ENCODE assay signal across 25 cellular contexts in genomic region chr12:30909721-30910350, GRCh38. TPM values are rescaled to one million over a fixed set of nuclear protein-coding genes. Genes with fewer than 3 reads are reported as not detected.
A peak's percentile ranks its signal among the peaks of the same experiment; 100 is the strongest.
DNase-seq lines count a peak whose midpoint lies in the region; ATAC-seq and TF ChIP-seq lines count a peak whose summit lies in the region.
"Had no signal": no experiment of that assay in that cellular context is flagged by ENCODE, and none has a peak within 500 bp of the region (broad histone marks: within the 10 kb centered on the region; RNA-seq: fewer than 3 reads in every experiment).

No MANE protein-coding gene starts in this region.

- peak overlapping the region; percentile 27 for H4K8ac ChIP-seq in mesenchymal stem cell (ENCODE audit: low read length)

- peak; percentile 11 for DNase-seq in HCEC 1CT
- peak; percentile 41 for DNase-seq in astrocyte of the spinal cord (ENCODE audit: low read depth, low spot score)
- DNase-seq in mesenchymal stem cell: no peak
- DNase-seq in stimulated activated effector memory CD8-positive, alpha-beta T cell treated with anti-CD3 and anti-CD28 coated beads, Interleukin-12 subunit alpha, Interleukin-12 subunit beta, amount 100 ng/mL, for 72 hours (ENCODE audit: low spot score in 2 of 2): no peak
- no peak for DNase-seq in RKO (ENCODE audit: low spot score)
- no peak for DNase-seq in posterior cingulate gyrus
- no peak for DNase-seq in aorta
- no peak for DNase-seq in effector CD8-positive, alpha-beta T cell (lab: John Stamatoyannopoulos, UW)
- DNase-seq: activated CD4-positive, alpha-beta T cell treated with anti-CD3 and anti-CD28 coated beads, Interleukin-2, amount 10 ng/mL, durations not matched to agents 24 days and 14 days; activated naive CD4-positive, alpha-beta T cell treated with anti-CD3 and anti-CD28 coated beads, Interleukin-2, amount 10 ng/mL, durations not matched to agents 7 days and 5 days; amygdala; C1 segment of cervical spinal cord; Calu3; caudate nucleus; heart left ventricle; left ventricle myocardium superior; NCI-H1092 treated with DMSO at 0.1 percent for 48 hours; NCI-H1930; NCI-H2227 treated with DMSO at 0.1 percent for 48 hours; NCI-H748 treated with DMSO at 0.1 percent for 48 hours had no signal

- no peak overlapping the region for H2BK15ac ChIP-seq in mesenchymal stem cell (ENCODE audit: low read depth, poor library complexity, severe bottlenecking)

- ATAC-seq in stimulated activated effector memory CD8-positive, alpha-beta T cell treated with anti-CD3 and anti-CD28 coated beads, Interleukin-12 subunit alpha, Interleukin-12 subunit beta, amount 100 ng/mL, for 72 hours: peak; percentile 20
- ATAC-seq in aorta (ENCODE audit: low FRiP score): no peak
- ATAC-seq: GM12878 had no signal

- H3K4ac ChIP-seq in mesenchymal stem cell (ENCODE audit: low read depth in 1 of 2, low read length in 2 of 2): no peak overlapping the region

- H3K27ac ChIP-seq in mesenchymal stem cell (ENCODE audit: low read length, poor library complexity, severe bottlenecking) (no peak overlapping the region), aorta (ENCODE audit: low read depth in 1 of 2, low read length in 2 of 2) (no peak overlapping the region)
- H3K27ac ChIP-seq: RWPE1 had no signal

- TF ChIP-seq CTCF in astrocyte of the spinal cord (IDR thresholded peaks at IDR 0.05; ENCODE audit: low read depth, low read length): no peak

- no peaks in the 10 kb centered on the region for H3K4me1 Mint-ChIP-seq in stimulated activated effector memory CD8-positive, alpha-beta T cell treated with anti-CD3 and anti-CD28 coated beads, Interleukin-12 subunit alpha, Interleukin-12 subunit beta, amount 100 ng/mL, for 72 hours
- H3K4me1 Mint-ChIP-seq: activated CD4-positive, alpha-beta T cell treated with anti-CD3 and anti-CD28 coated beads, Interleukin-2, amount 10 ng/mL, durations not matched to agents 24 days and 14 days; activated naive CD4-positive, alpha-beta T cell treated with anti-CD3 and anti-CD28 coated beads, Interleukin-2, amount 10 ng/mL, durations not matched to agents 7 days and 5 days had no signal

- in situ Hi-C loops in astrocyte of the spinal cord (cut with HindIII; ENCODE audit: low sequenced_read_pairs): no loop called here

- H2BK12ac ChIP-seq in mesenchymal stem cell (ENCODE audit: low read length in 2 of 2): no peak overlapping the region

- no peak overlapping the region for H3K27ac Mint-ChIP-seq in stimulated activated effector memory CD8-positive, alpha-beta T cell treated with anti-CD3 and anti-CD28 coated beads, Interleukin-12 subunit alpha, Interleukin-12 subunit beta, amount 100 ng/mL, for 72 hours
- H3K27ac Mint-ChIP-seq: activated CD4-positive, alpha-beta T cell treated with anti-CD3 and anti-CD28 coated beads, Interleukin-2, amount 10 ng/mL, durations not matched to agents 24 days and 14 days; activated naive CD4-positive, alpha-beta T cell treated with anti-CD3 and anti-CD28 coated beads, Interleukin-2, amount 10 ng/mL, durations not matched to agents 7 days and 5 days; activated T-helper 1 cell treated with anti-CD3 and anti-CD28 coated beads, Interleukin-12 subunit alpha, Interleukin-12 subunit beta, Interleukin-2, Interleukin-4 antibody, amounts not matched to agents 30 ng/mL and 10 ng/mL and 1 ng/mL, durations not matched to agents 14 hours and 24 hours and 36 hours; T-helper 2 cell treated with Interferon-gamma antibody and Interleukin-4, amounts not matched to agents 5 μg/mL and 100 μg/mL, for 36 hours had no signal

- WGBS in mesenchymal stem cell: 70% methylated on average over 2 of the region's 3 CpGs
- 62 to 66% methylated on average over 3 of the region's 3 CpGs for WGBS in aorta, 2 donors

- no peak overlapping the region for H3K4me3 ChIP-seq in astrocyte of the spinal cord (ENCODE audit: low read depth, low read length)
- H3K4me3 ChIP-seq in mesenchymal stem cell (ENCODE audit: insufficient read depth in 1 of 2, low read depth in 1 of 2, low read length in 2 of 2): peak overlapping the region in 1 of 2 experiments; percentile 50
- H3K4me3 ChIP-seq in aorta (ENCODE audit: low read length in 2 of 2): no peak overlapping the region
- H3K4me3 ChIP-seq: GM12878, HAP-1, heart left ventricle had no signal

- no peak overlapping the region for H2BK5ac ChIP-seq in mesenchymal stem cell (ENCODE audit: low read depth, low read length, poor library complexity, severe bottlenecking)

- no peak overlapping the region for H2BK120ac ChIP-seq in mesenchymal stem cell (ENCODE audit: low read depth, low read length)

- H2AFZ ChIP-seq in mesenchymal stem cell (ENCODE audit: low read depth, low read length): no peak overlapping the region

- H3K4me3 Mint-ChIP-seq in stimulated activated effector memory CD8-positive, alpha-beta T cell treated with anti-CD3 and anti-CD28 coated beads, Interleukin-12 subunit alpha, Interleukin-12 subunit beta, amount 100 ng/mL, for 72 hours: no peak overlapping the region
- H3K4me3 Mint-ChIP-seq: activated CD4-positive, alpha-beta T cell treated with anti-CD3 and anti-CD28 coated beads, Interleukin-2, amount 10 ng/mL, durations not matched to agents 24 days and 14 days; activated naive CD4-positive, alpha-beta T cell treated with anti-CD3 and anti-CD28 coated beads, Interleukin-2, amount 10 ng/mL, durations not matched to agents 7 days and 5 days; activated T-helper 1 cell treated with anti-CD3 and anti-CD28 coated beads, Interleukin-12 subunit alpha, Interleukin-12 subunit beta, Interleukin-2, Interleukin-4 antibody, amounts not matched to agents 30 ng/mL and 10 ng/mL and 1 ng/mL, durations not matched to agents 14 hours and 24 hours and 36 hours; T-helper 2 cell treated with Interferon-gamma antibody and Interleukin-4, amounts not matched to agents 5 μg/mL and 100 μg/mL, for 36 hours had no signal

- intact Hi-C loops in posterior cingulate gyrus (cut with DNase I): no loop called here
- intact Hi-C loops in aorta (cut with DNase I): no loop called here

- H2AK5ac ChIP-seq in mesenchymal stem cell (ENCODE audit: low read length, severe bottlenecking): no peak overlapping the region

- peak overlapping the region in 1 of 2 experiments; percentile 37 for H3K18ac ChIP-seq in mesenchymal stem cell (ENCODE audit: low read depth in 1 of 2, low read length in 2 of 2)

- H3K9me3 Mint-ChIP-seq in stimulated activated effector memory CD8-positive, alpha-beta T cell treated with anti-CD3 and anti-CD28 coated beads, Interleukin-12 subunit alpha, Interleukin-12 subunit beta, amount 100 ng/mL, for 72 hours: no peaks in the 10 kb centered on the region
- H3K9me3 Mint-ChIP-seq: activated CD4-positive, alpha-beta T cell treated with anti-CD3 and anti-CD28 coated beads, Interleukin-2, amount 10 ng/mL, durations not matched to agents 24 days and 14 days; activated naive CD4-positive, alpha-beta T cell treated with anti-CD3 and anti-CD28 coated beads, Interleukin-2, amount 10 ng/mL, durations not matched to agents 7 days and 5 days; activated T-helper 1 cell treated with anti-CD3 and anti-CD28 coated beads, Interleukin-12 subunit alpha, Interleukin-12 subunit beta, Interleukin-2, Interleukin-4 antibody, amounts not matched to agents 30 ng/mL and 10 ng/mL and 1 ng/mL, durations not matched to agents 14 hours and 24 hours and 36 hours; T-helper 2 cell treated with Interferon-gamma antibody and Interleukin-4, amounts not matched to agents 5 μg/mL and 100 μg/mL, for 36 hours had no signal

- no peaks in the 10 kb centered on the region for H3K79me1 ChIP-seq in mesenchymal stem cell (replicated peaks; ENCODE audit: low read length, poor library complexity, severe bottlenecking)

- H3K4me1 ChIP-seq in mesenchymal stem cell (ENCODE audit: control insufficient read depth, insufficient read depth, low read depth, low read length) (no peaks in the 10 kb centered on the region), aorta (ENCODE audit: control insufficient read depth in 1 of 2, insufficient read depth in 2 of 2, low read length in 2 of 2) (no peaks in the 10 kb centered on the region)
- H3K4me1 ChIP-seq: HAP-1 had no signal

- H3K4me2 ChIP-seq in mesenchymal stem cell (ENCODE audit: low read length, poor library complexity, severe bottlenecking): no peak overlapping the region

- no peaks in the 10 kb centered on the region for H3K36me3 Mint-ChIP-seq in stimulated activated effector memory CD8-positive, alpha-beta T cell treated with anti-CD3 and anti-CD28 coated beads, Interleukin-12 subunit alpha, Interleukin-12 subunit beta, amount 100 ng/mL, for 72 hours
- H3K36me3 Mint-ChIP-seq: activated naive CD4-positive, alpha-beta T cell treated with anti-CD3 and anti-CD28 coated beads, Interleukin-2, amount 10 ng/mL, durations not matched to agents 7 days and 5 days had no signal

- no peaks in the 10 kb centered on the region for H3K36me3 ChIP-seq in mesenchymal stem cell (ENCODE audit: control insufficient read depth in 1 of 2, insufficient read depth in 2 of 2, low read depth in 1 of 2, low read length in 2 of 2)
- no peaks in the 10 kb centered on the region for H3K36me3 ChIP-seq in aorta (ENCODE audit: control insufficient read depth in 1 of 2, insufficient read depth in 2 of 2, low read length in 1 of 2)
- H3K36me3 ChIP-seq: HAP-1, heart left ventricle had no signal

- H3K9me3 ChIP-seq in mesenchymal stem cell (ENCODE audit: control insufficient read depth, low read length): no peaks in the 10 kb centered on the region
- no peaks in the 10 kb centered on the region for H3K9me3 ChIP-seq in aorta (ENCODE audit: control insufficient read depth, low read length)
- H3K9me3 ChIP-seq: HAP-1, heart left ventricle had no signal

- H3K23ac ChIP-seq in mesenchymal stem cell (ENCODE audit: low read length in 2 of 2): no peak overlapping the region

- H3K27me3 ChIP-seq in mesenchymal stem cell (ENCODE audit: control insufficient read depth in 1 of 2, insufficient read depth in 1 of 2, low read length in 2 of 2) (peaks cover 0 to 5% of the 10 kb centered on the region in 2 experiments), aorta (ENCODE audit: control insufficient read depth in 1 of 2, insufficient read depth in 2 of 2, low read length in 1 of 2) (peaks cover 0 to 1% of the 10 kb centered on the region in 2 donors)
- H3K27me3 ChIP-seq: heart left ventricle had no signal

- no peak overlapping the region for H3K14ac ChIP-seq in mesenchymal stem cell (ENCODE audit: low read length in 2 of 2)

- H4K91ac ChIP-seq in mesenchymal stem cell (ENCODE audit: low read length): no peak overlapping the region

- peak overlapping the region; percentile 68 for H3K9ac ChIP-seq in mesenchymal stem cell (ENCODE audit: low read length)

RNA-seq across cellular contexts. Expression of gene TSPAN11, which starts 16.7 kb away (rescaled TPM):
- 2.3 TPM for polyA plus RNA-seq in mesenchymal stem cell (2013, experiment 1 of 2)
- polyA plus RNA-seq in mesenchymal stem cell (2013, experiment 2 of 2): 2.1 TPM
- total RNA-seq in aorta: 10 to 100 TPM in 1 of 2 donors, 1 to 10 TPM in 1; 2.8 to 14.1 TPM
- under 1 TPM in 1 of 2 donors, not detected in 1; 0.03 TPM for polyA plus RNA-seq in aorta
- total RNA-seq: activated CD4-positive, alpha-beta T cell treated with anti-CD3 and anti-CD28 coated beads, Interleukin-2, amount 10 ng/mL, durations not matched to agents 24 days and 14 days; activated T-helper 1 cell treated with anti-CD3 and anti-CD28 coated beads, Interleukin-12 subunit alpha, Interleukin-12 subunit beta, Interleukin-2, Interleukin-4 antibody, amounts not matched to agents 30 ng/mL and 10 ng/mL and 1 ng/mL, durations not matched to agents 14 hours and 24 hours and 36 hours; Calu3 had no signal

Comparison
In these comparisons a context has a peak if more than half of its experiments do, and no peak if none do; other contexts are left out.
1. DNase-seq: peak in HCEC 1CT (single experiment) and astrocyte of the spinal cord (single experiment); none in mesenchymal stem cell (single experiment), stimulated activated effector memory CD8-positive, alpha-beta T cell treated with anti-CD3 and anti-CD28 coated beads, Interleukin-12 subunit alpha, Interleukin-12 subunit beta, amount 100 ng/mL, for 72 hours (0 of 2), RKO (single experiment), posterior cingulate gyrus (0 of 10), aorta (0 of 2) and effector CD8-positive, alpha-beta T cell (single experiment).